11 cellular contexts compared by ENCODE assay signal in genomic region chr2:202064206-202064880, GRCh38.
DNase-seq lines count a peak whose midpoint lies in the region; ATAC-seq and TF ChIP-seq lines count a peak whose summit lies in the region.
"Had no signal": no experiment of that assay in that cellular context is flagged by ENCODE, and none has a peak within 500 bp of the region (broad histone marks: within the 10 kb centered on the region; RNA-seq: fewer than 3 reads in every experiment).

No MANE protein-coding gene starts in this region.

- intact Hi-C loops in tibial artery (cut with DNase I; ENCODE audit: low total_unique reads), result no loop called here

- no peak overlapping the region for H3K4me3 ChIP-seq in tibial artery
- H3K4me3 ChIP-seq: colonic mucosa had no signal

- no peaks in the 10 kb centered on the region for H3K9me3 ChIP-seq in tibial artery
- H3K9me3 ChIP-seq: colonic mucosa had no signal

- no peak for ATAC-seq in HG03432 (IDR thresholded peaks at IDR 0.05; ENCODE audit: unreplicated experiment)
- no peak for ATAC-seq in GM18870 (IDR thresholded peaks at IDR 0.05; ENCODE audit: unreplicated experiment)
- ATAC-seq in HG03280 (IDR thresholded peaks at IDR 0.05; ENCODE audit: unreplicated experiment), result no peak

- peaks cover 0 to 14% (median 4%) of the 10 kb centered on the region in 4 donors for H3K4me1 ChIP-seq in tibial artery
- H3K4me1 ChIP-seq: colonic mucosa had no signal

- DNase-seq in activated T-cell treated with anti-CD3 and anti-CD28 coated beads, Interleukin-2, amount 50 U/mL, for 48 hours, result peak; percentile 18 to 26
- no peak for DNase-seq in activated T-cell treated with anti-CD3 and anti-CD28 coated beads, Interleukin-2, amount 50 U/mL, for 1 hour
- peak in 37 of 58 donors; percentile 4 to 77 (median 44) for DNase-seq in anterior cingulate cortex (lab: John Stamatoyannopoulos, UW)
- DNase-seq in iPS-NIHi7 (ENCODE audit: extremely low spot score), result peak; percentile 63
- DNase-seq in tibial artery, result no peak
- DNase-seq: colonic mucosa, COR-L47 had no signal

- TF ChIP-seq CTCF in tibial artery (IDR thresholded peaks at IDR 0.05), result no peak

- no peaks in the 10 kb centered on the region for H3K36me3 ChIP-seq in tibial artery
- H3K36me3 ChIP-seq: colonic mucosa had no signal

- peak overlapping the region; percentile 17 to 28 for H3K27ac ChIP-seq in tibial artery
- H3K27ac ChIP-seq: colonic mucosa, KMS-11 had no signal

- H3K27me3 ChIP-seq in tibial artery, result no peaks in the 10 kb centered on the region
- H3K27me3 ChIP-seq: colonic mucosa had no signal

Comparison
In these comparisons a context has a peak if more than half of its experiments do, and no peak if none do; other contexts are left out.
1. DNase-seq: peak in activated T-cell treated with anti-CD3 and anti-CD28 coated beads, Interleukin-2, amount 50 U/mL, for 48 hours (2 of 2), anterior cingulate cortex (37 of 58) and iPS-NIHi7 (single experiment); none in activated T-cell treated with anti-CD3 and anti-CD28 coated beads, Interleukin-2, amount 50 U/mL, for 1 hour (single experiment) and tibial artery (0 of 2).